28 cellular contexts compared by ENCODE assay signal in the genomic region with DNA sequence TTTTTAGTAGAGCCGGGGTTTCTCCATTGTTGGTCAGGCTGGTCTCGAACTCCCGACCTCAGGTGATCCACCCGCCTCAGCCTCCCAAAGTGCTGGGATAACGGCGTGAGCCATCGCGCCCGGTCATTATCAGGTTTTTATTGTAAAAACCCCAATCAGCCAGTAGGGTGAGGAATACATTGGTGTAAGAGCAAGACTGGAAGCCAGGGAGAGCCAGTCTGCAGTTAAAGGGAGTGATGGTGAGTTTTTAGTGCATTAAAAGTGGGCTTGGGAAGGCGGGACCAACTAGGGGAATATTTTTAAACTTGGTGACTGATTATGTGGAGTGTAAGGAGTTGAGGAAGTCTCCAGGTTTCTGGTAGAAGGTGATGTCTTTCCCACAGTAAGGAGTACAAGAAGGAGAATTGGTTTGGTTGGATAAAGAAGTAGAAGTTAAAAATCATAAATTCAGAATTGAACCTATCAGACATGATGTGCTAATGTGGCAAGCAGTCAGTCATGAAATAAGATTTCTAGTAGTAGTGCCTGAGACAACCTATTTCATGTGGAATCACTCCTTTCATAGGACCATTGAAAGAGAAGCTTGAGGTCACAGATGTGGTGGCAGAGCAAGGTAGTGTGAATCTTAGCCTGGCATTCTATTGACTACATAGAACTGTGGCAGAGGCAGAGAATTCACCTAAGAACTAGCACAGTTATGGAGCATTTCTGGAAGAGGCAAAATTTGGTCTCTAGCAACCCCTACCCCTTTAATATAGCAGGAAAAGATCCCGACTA. TPM values are rescaled to one million over a fixed set of nuclear protein-coding genes. Genes with fewer than 3 reads are reported as not detected.
DNase-seq lines count a peak whose midpoint lies in the region; ATAC-seq, FAIRE-seq and TF ChIP-seq lines count a peak whose summit lies in the region.
"Had no signal": no experiment of that assay in that cellular context is flagged by ENCODE, and none has a peak within 500 bp of the region (broad histone marks: within the 10 kb centered on the region; RNA-seq: fewer than 3 reads in every experiment).

No MANE protein-coding gene starts in this region.

- dilution Hi-C loops in mammary epithelial cell (cut with HindIII; ENCODE audit: low sequenced_read_pairs), result no loop called here

- 85% methylated on average over 10 of the region's 11 CpGs for WGBS in mammary epithelial cell (ENCODE audit: low coverage, missing lambda C conversion rate)
- 90 to 94% methylated on average over 11 of the region's 11 CpGs for WGBS in pancreas, 2 donors

- BruUV-seq in mammary epithelial cell (replicated peaks; lab: Mats Ljungman, UMichigan), result no TSS peak
- BruUV-seq in MCF 10A (replicated peaks; lab: Mats Ljungman, UMichigan), result no TSS peak
- BruUV-seq in PC-9 (replicated peaks; lab: Mats Ljungman, UMichigan), result no TSS peak

- no peak overlapping the region for H3K9ac ChIP-seq in mammary epithelial cell (ENCODE audit: insufficient read depth, low read length)

- H3K4me1 ChIP-seq in mammary epithelial cell (ENCODE audit: insufficient read depth, low read length), result peaks cover 22% of the 10 kb centered on the region
- H3K4me1 ChIP-seq in foreskin keratinocyte, result peaks cover 7% of the 10 kb centered on the region
- peaks cover 25% of the 10 kb centered on the region for H3K4me1 ChIP-seq in PC-9 (replicated peaks; ENCODE audit: insufficient read depth)
- peaks cover 0 to 12% (median 8%) of the 10 kb centered on the region in 3 donors for H3K4me1 ChIP-seq in pancreas
- H3K4me1 ChIP-seq: ascending aorta, prostate gland had no signal

- H3K79me2 ChIP-seq in mammary epithelial cell (ENCODE audit: insufficient read depth, low read length), result peaks cover 41% of the 10 kb centered on the region
- H3K79me2 ChIP-seq in PC-9 (ENCODE audit: low read depth), result peaks cover 30% of the 10 kb centered on the region

- in situ Hi-C loops in mammary epithelial cell (cut with MboI; ENCODE audit: low sequenced_read_pairs in 2 of 2), result loop anchor here (5.0 to 10.0 kb wide), 2 partner anchors 71 to 78 kb away; no protein-coding TSS in a partner anchor

- POLR2A ChIA-PET in MCF 10A (lab: Yijun Ruan, JAX) (interaction anchor here (0.7 to 11.8 kb wide), 4 partner anchors 9 to 82 kb away, joined by 3 to 278 read pairs (median 20); no protein-coding TSS in a partner anchor), PC-9 (lab: Charles Lee; ENCODE audit: unreplicated experiment) (interaction anchor here (0.6 kb wide), 1 partner anchor 11 kb away, joined by 3 read pairs; no protein-coding TSS in a partner anchor)

- no peak overlapping the region for H2AFZ ChIP-seq in mammary epithelial cell (ENCODE audit: low read depth, low read length)
- H2AFZ ChIP-seq in PC-9, result no peak overlapping the region

- H3K27me3 Mint-ChIP-seq in MCF 10A (ENCODE audit: insufficient read depth, unreplicated experiment), result no peaks in the 10 kb centered on the region

- peaks cover 11% of the 10 kb centered on the region for H3K36me3 ChIP-seq in mammary epithelial cell (ENCODE audit: insufficient read depth, low read length)
- H3K36me3 ChIP-seq in PC-9 (ENCODE audit: low read depth), result 0 out of 2 replicates have a peak, but pooled peaks cover 5% of the 10 kb centered on the region
- no peaks in the 10 kb centered on the region for H3K36me3 ChIP-seq in pancreas
- H3K36me3 ChIP-seq: ascending aorta, heart left ventricle, prostate gland had no signal

- H3K9me2 ChIP-seq in PC-9 (ENCODE audit: insufficient read depth), result no peaks in the 10 kb centered on the region

- H4K20me1 ChIP-seq in mammary epithelial cell (ENCODE audit: insufficient read depth, low read length) (no peaks in the 10 kb centered on the region), PC-9 (ENCODE audit: insufficient read depth) (no peaks in the 10 kb centered on the region)

- H3K27ac ChIP-seq in mammary epithelial cell (ENCODE audit: insufficient read depth, low read depth, low read length) (no peak overlapping the region), foreskin keratinocyte (no peak overlapping the region), PC-9 (no peak overlapping the region), pancreas (no peak overlapping the region)
- H3K27ac ChIP-seq: ascending aorta, prostate gland had no signal

- CTCF ChIA-PET in mammary epithelial cell (lab: Charles Lee; ENCODE audit: low non-redundant PET), result no interaction called here
- CTCF ChIA-PET in MCF 10A (lab: Yijun Ruan, JAX), result interaction anchor here (0.7 to 1.1 kb wide), 2 partner anchors 51 to 60 kb away, joined by 3 read pairs; no protein-coding TSS in a partner anchor
- CTCF ChIA-PET in PC-9 (lab: Charles Lee), result no interaction called here

- H3K4me3 ChIP-seq in mammary epithelial cell (replicated peaks in 1 of 3; ENCODE audit: insufficient read depth in 1 of 3, low read depth in 2 of 3, low read length in 3 of 3), result no peak overlapping the region
- no peak overlapping the region for H3K4me3 ChIP-seq in PC-9
- no peak overlapping the region for H3K4me3 ChIP-seq in pancreas
- H3K4me3 ChIP-seq: ascending aorta, prostate gland had no signal

- FAIRE-seq in pancreas (lab: Jason Lieb, UNC), result no peak
- FAIRE-seq: A204.1 had no signal

- no peak overlapping the region for H3K4me3 Mint-ChIP-seq in MCF 10A (ENCODE audit: unreplicated experiment)
- H3K4me3 Mint-ChIP-seq: activated CD4-positive, alpha-beta T cell treated with anti-CD3 and anti-CD28 coated beads for 36 hours; activated CD8-positive, alpha-beta T cell treated with anti-CD3 and anti-CD28 coated beads, Interleukin-2, amount 10 ng/mL, durations not matched to agents 7 days and 5 days; B cell; memory B cell; T-helper 2 cell treated with Interferon-gamma antibody and Interleukin-4, amounts not matched to agents 5 μg/mL and 100 μg/mL, for 36 hours had no signal

- intact Hi-C loops in mammary epithelial cell (cut with micrococcal nuclease) (loop anchor here (5.0 kb wide), 1 partner anchor 87 kb away; no protein-coding TSS in a partner anchor), MCF 10A (cut with micrococcal nuclease) (loop anchor here (5.0 kb wide), 1 partner anchor 87 kb away; no protein-coding TSS in a partner anchor), PC-9 (cut with micrococcal nuclease; ENCODE audit: unreplicated experiment) (loop anchor here (5.0 kb wide), 3 partner anchors 312 to 932 kb away; a partner anchor contains a TSS), pancreas (cut with DNase I) (no loop called here)

- DNase-seq in mammary epithelial cell (no peak), MCF 10A (ENCODE audit: unreplicated experiment) (no peak), astrocyte of the hippocampus (ENCODE audit: low read depth, low spot score) (peak; percentile 29), foreskin keratinocyte (no peak), NCI-H345 (lab: John Stamatoyannopoulos, UW) (no peak), GM10266 (ENCODE audit: extremely low spot score) (no peak), PC-9 (no peak), pancreas (no peak)
- DNase-seq: activated CD4-positive, alpha-beta T cell treated with anti-CD3 and anti-CD28 coated beads for 36 hours; activated CD8-positive, alpha-beta T cell treated with anti-CD3 and anti-CD28 coated beads, Interleukin-2, amount 10 ng/mL, durations not matched to agents 7 days and 5 days; CD8-positive, alpha-beta memory T cell; GF-D8; HCEC 1CT; heart left ventricle; left cardiac atrium; MV-4-11; NCI-H1694; NCI-H510A; stimulated activated naive CD8-positive, alpha-beta T cell treated with anti-CD3 and anti-CD28 coated beads, Interleukin-15, Interleukin-2, amounts not matched to agents 100 U/mL and 50 U/mL, for 24 hours had no signal

- H3K27ac Mint-ChIP-seq in MCF 10A (ENCODE audit: low read depth, unreplicated experiment), result no peak overlapping the region
- H3K27ac Mint-ChIP-seq: activated CD4-positive, alpha-beta T cell treated with anti-CD3 and anti-CD28 coated beads for 36 hours; activated CD8-positive, alpha-beta T cell treated with anti-CD3 and anti-CD28 coated beads, Interleukin-2, amount 10 ng/mL, durations not matched to agents 7 days and 5 days; activated naive CD4-positive, alpha-beta T cell treated with anti-CD3 and anti-CD28 coated beads, Interleukin-2, amount 50 U/mL, for 72 hours; activated T-helper 2 cell treated with anti-CD3 and anti-CD28 coated beads, Interferon-gamma antibody, Interleukin-2, Interleukin-4, amounts not matched to agents 10 μg/mL and 5 μg/mL and 100 μg/mL, durations not matched to agents 14 hours and 24 hours and 36 hours; B cell; memory B cell; T-helper 2 cell treated with Interferon-gamma antibody and Interleukin-4, amounts not matched to agents 5 μg/mL and 100 μg/mL, for 36 hours had no signal

- H3K36me3 Mint-ChIP-seq in MCF 10A (ENCODE audit: insufficient read depth, unreplicated experiment), result peaks cover 12% of the 10 kb centered on the region
- H3K36me3 Mint-ChIP-seq: memory B cell had no signal

- H3K4me1 Mint-ChIP-seq in MCF 10A (ENCODE audit: insufficient read depth, unreplicated experiment), result peaks cover 19% of the 10 kb centered on the region

- peaks cover 12% of the 10 kb centered on the region for H3F3A ChIP-seq in PC-9 (ENCODE audit: insufficient read depth, low read depth)

- TF ChIP-seq CTCF in mammary epithelial cell (conservative IDR thresholded peaks at IDR 0.05 in 1 of 2, IDR thresholded peaks at IDR 0.05 in 1 of 2; ENCODE audit: extremely low read depth in 1 of 2, insufficient read depth in 1 of 2, low read depth in 1 of 2, low read length in 2 of 2) (no peak), MCF 10A (IDR thresholded peaks at IDR 0.05; ENCODE audit: unreplicated experiment) (no peak), foreskin keratinocyte (conservative IDR thresholded peaks at IDR 0.05) (peak; percentile 26), GM10266 (IDR thresholded peaks at IDR 0.05; ENCODE audit: control insufficient read depth, insufficient read depth, low read depth, missing control alignments) (no peak), PC-9 (conservative IDR thresholded peaks at IDR 0.05) (no peak), pancreas (IDR thresholded peaks at IDR 0.05) (no peak)

- H3K9me3 Mint-ChIP-seq in MCF 10A (ENCODE audit: unreplicated experiment), result peaks cover 6% of the 10 kb centered on the region
- H3K9me3 Mint-ChIP-seq: activated T-helper 2 cell treated with anti-CD3 and anti-CD28 coated beads, Interferon-gamma antibody, Interleukin-2, Interleukin-4, amounts not matched to agents 10 μg/mL and 5 μg/mL and 100 μg/mL, durations not matched to agents 14 hours and 24 hours and 36 hours; CD8-positive, alpha-beta memory T cell; T-helper 2 cell treated with Interferon-gamma antibody and Interleukin-4, amounts not matched to agents 5 μg/mL and 100 μg/mL, for 36 hours had no signal

- ATAC-seq in foreskin keratinocyte (no peak), pancreas (no peak)
- ATAC-seq: activated CD4-positive, alpha-beta T cell treated with anti-CD3 and anti-CD28 coated beads for 36 hours; activated CD8-positive, alpha-beta T cell treated with anti-CD3 and anti-CD28 coated beads, Interleukin-2, amount 10 ng/mL, durations not matched to agents 7 days and 5 days; activated naive CD4-positive, alpha-beta T cell treated with anti-CD3 and anti-CD28 coated beads, Interleukin-2, amount 50 U/mL, for 72 hours; heart left ventricle; left cardiac atrium; Right ventricle myocardium inferior; stimulated activated naive CD8-positive, alpha-beta T cell treated with anti-CD3 and anti-CD28 coated beads, Interleukin-15, Interleukin-2, amounts not matched to agents 100 U/mL and 50 U/mL, for 24 hours had no signal

- H3K4me2 ChIP-seq in mammary epithelial cell (ENCODE audit: insufficient read depth, low read depth, low read length), result peak overlapping the region; percentile 2
- no peak overlapping the region for H3K4me2 ChIP-seq in PC-9

- H3K27me3 ChIP-seq in mammary epithelial cell (ENCODE audit: insufficient read depth, low read length) (no peaks in the 10 kb centered on the region), foreskin keratinocyte (no peaks in the 10 kb centered on the region), PC-9 (ENCODE audit: insufficient read depth, low read depth) (no peaks in the 10 kb centered on the region), pancreas (no peaks in the 10 kb centered on the region)
- H3K27me3 ChIP-seq: ascending aorta, heart left ventricle had no signal

- no peaks in the 10 kb centered on the region for H3K9me3 ChIP-seq in mammary epithelial cell (replicated peaks; ENCODE audit: insufficient read depth, low read length)
- peaks cover 24% of the 10 kb centered on the region for H3K9me3 ChIP-seq in PC-9 (ENCODE audit: insufficient read depth, low read depth)
- no peaks in the 10 kb centered on the region for H3K9me3 ChIP-seq in pancreas
- H3K9me3 ChIP-seq: ascending aorta, prostate gland had no signal

RNA-seq across cellular contexts. Expression of a gene that starts 2.4 kb away (rescaled TPM):
- 100 to 1,000 TPM; 310 to 337 TPM for total RNA-seq in mammary epithelial cell
- polyA plus RNA-seq in mammary epithelial cell, result 355 TPM
- 433 TPM for polyA minus RNA-seq in mammary epithelial cell
- total RNA-seq in MCF 10A (2022), result 161 and 206 TPM in 2 replicates
- total RNA-seq in foreskin keratinocyte, result 397 and 472 TPM in 2 replicates
- polyA plus RNA-seq in foreskin keratinocyte, result 84.0 and 93.4 TPM in 2 replicates
- 83.1 and 112 TPM in 2 replicates for total RNA-seq in PC-9 (2021)
- 10 to 100 TPM in 2 of 6 donors, 1 to 10 TPM in 4; 4.5 to 12.9 (median 7.7) TPM for total RNA-seq in pancreas
- 1 to 10 TPM; 2.2 to 4.6 TPM for polyA plus RNA-seq in pancreas

Comparison
In these comparisons a context has a peak if more than half of its experiments do, and no peak if none do; other contexts are left out.
1. intact Hi-C loops: an anchor here in mammary epithelial cell (5.0 kb wide), MCF 10A (5.0 kb wide) and PC-9 (5.0 kb wide); none called in pancreas.